ENCODE assay signal across 1 cellular context in the genomic region with DNA sequence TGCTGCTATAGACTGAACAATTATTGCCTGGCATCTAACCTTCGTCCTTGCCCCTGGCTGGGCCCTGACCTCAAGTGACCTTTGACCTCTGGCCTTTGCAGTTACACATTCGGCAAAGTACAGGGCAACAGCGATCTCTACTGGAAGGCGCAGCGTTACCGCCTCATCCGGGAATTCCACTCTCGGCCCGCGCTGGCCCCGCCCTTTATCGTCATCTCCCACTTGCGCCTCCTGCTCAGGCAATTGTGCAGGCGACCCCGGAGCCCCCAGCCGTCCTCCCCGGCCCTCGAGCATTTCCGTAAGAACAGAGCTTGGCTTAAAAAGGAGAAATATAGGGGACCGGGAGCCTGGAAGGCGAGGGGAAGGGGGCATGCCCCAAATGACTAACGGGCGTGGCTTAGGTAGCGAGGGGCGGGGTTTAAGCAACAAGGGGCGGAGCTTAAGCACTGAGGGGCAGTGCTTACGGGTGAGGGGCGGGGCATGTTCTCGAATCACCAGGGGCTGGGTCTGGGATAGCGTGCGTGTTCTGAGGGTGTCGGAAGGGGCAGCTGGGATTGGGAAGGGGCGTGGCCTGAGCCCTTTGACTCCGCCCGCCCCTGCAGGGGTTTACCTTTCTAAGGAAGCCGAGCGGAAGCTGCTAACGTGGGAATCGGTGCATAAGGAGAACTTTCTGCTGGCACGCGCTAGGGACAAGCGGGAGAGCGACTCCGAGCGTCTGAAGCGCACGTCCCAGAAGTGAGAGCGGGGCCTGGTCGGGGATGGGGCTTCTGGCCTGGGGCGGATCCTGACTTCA.
TF ChIP-seq lines count a peak whose summit lies in the region.

No MANE protein-coding gene starts in this region.

TF ChIP-seq in K562, 482 proteins besides CTCF, POLR2A, EP300 and RAD21 (continues in another document):
- peak; percentile 95 for TF ChIP-seq NR2F6 (CRISPR knock-in tag; IDR thresholded peaks at IDR 0.05)
- peak; percentile 18; the same call in 1 of the 2 replicates for TF ChIP-seq RB1 (IDR thresholded peaks at IDR 0.05; ENCODE audit: low read depth)
- 0 out of 2 replicates have a peak, but pooled peaks have one; percentile 20 for TF ChIP-seq NFIC (IDR thresholded peaks at IDR 0.05)
- 0 out of 2 replicates have a peak, but pooled peaks have one; percentile 16 for TF ChIP-seq SUPT5H (IDR thresholded peaks at IDR 0.05)
- TF ChIP-seq NBN (IDR thresholded peaks at IDR 0.05; ENCODE audit: low read depth), result 0 out of 2 replicates have a peak, but pooled peaks have one; percentile 12
- peak; percentile 99 for TF ChIP-seq NR2C1 (IDR thresholded peaks at IDR 0.05)
- TF ChIP-seq NR2C1 (tag; IDR thresholded peaks at IDR 0.05), result peak; percentile 99
- 0 out of 2 replicates have a peak, but pooled peaks have one; percentile 9 for TF ChIP-seq CXXC5 (CRISPR knock-in tag; IDR thresholded peaks at IDR 0.05)
- TF ChIP-seq ZNF76 (CRISPR knock-in tag; IDR thresholded peaks at IDR 0.05; ENCODE audit: borderline replicate concordance), result no peak
- TF ChIP-seq, protein P1, sequence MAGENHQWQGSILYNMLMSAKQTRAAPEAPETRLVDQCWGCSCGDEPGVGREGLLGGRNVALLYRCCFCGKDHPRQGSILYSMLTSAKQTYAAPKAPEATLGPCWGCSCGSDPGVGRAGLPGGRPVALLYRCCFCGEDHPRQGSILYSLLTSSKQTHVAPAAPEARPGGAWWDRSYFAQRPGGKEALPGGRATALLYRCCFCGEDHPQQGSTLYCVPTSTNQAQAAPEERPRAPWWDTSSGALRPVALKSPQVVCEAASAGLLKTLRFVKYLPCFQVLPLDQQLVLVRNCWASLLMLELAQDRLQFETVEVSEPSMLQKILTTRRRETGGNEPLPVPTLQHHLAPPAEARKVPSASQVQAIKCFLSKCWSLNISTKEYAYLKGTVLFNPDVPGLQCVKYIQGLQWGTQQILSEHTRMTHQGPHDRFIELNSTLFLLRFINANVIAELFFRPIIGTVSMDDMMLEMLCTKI (IDR thresholded peaks at IDR 0.05; ENCODE audit: partially characterized antibody), result no peak
- peak; percentile 80 for TF ChIP-seq CREM (IDR thresholded peaks at IDR 0.05; ENCODE audit: low read depth)
- TF ChIP-seq POLR2AphosphoS2 (IDR thresholded peaks at IDR 0.05; ENCODE audit: low read length), result 0 out of 2 replicates have a peak, but pooled peaks have one; percentile 38
- TF ChIP-seq BHLHE40 (IDR thresholded peaks at IDR 0.05; ENCODE audit: low read length), result no peak
- TF ChIP-seq, protein P2, sequence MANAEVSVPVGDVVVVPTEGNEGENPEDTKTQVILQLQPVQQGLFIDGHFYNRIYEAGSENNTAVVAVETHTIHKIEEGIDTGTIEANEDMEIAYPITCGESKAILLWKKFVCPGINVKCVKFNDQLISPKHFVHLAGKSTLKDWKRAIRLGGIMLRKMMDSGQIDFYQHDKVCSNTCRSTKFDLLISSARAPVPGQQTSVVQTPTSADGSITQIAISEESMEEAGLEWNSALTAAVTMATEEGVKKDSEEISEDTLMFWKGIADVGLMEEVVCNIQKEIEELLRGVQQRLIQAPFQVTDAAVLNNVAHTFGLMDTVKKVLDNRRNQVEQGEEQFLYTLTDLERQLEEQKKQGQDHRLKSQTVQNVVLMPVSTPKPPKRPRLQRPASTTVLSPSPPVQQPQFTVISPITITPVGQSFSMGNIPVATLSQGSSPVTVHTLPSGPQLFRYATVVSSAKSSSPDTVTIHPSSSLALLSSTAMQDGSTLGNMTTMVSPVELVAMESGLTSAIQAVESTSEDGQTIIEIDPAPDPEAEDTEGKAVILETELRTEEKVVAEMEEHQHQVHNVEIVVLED (CRISPR knock-in tag; IDR thresholded peaks at IDR 0.05), result no peak
- peak; percentile 77 for TF ChIP-seq HNRNPLL (IDR thresholded peaks at IDR 0.05; ENCODE audit: low read depth, low read length, poor library complexity, severe bottlenecking)
- TF ChIP-seq OTX1 (CRISPR knock-in tag; IDR thresholded peaks at IDR 0.05), result no peak
- TF ChIP-seq HNRNPH1 (optimal IDR thresholded peaks at IDR 0.05; ENCODE audit: low read depth, low read length), result no peak
- TF ChIP-seq ZNF124 (CRISPR knock-in tag; IDR thresholded peaks at IDR 0.05), result no peak
- TF ChIP-seq, protein P3, sequence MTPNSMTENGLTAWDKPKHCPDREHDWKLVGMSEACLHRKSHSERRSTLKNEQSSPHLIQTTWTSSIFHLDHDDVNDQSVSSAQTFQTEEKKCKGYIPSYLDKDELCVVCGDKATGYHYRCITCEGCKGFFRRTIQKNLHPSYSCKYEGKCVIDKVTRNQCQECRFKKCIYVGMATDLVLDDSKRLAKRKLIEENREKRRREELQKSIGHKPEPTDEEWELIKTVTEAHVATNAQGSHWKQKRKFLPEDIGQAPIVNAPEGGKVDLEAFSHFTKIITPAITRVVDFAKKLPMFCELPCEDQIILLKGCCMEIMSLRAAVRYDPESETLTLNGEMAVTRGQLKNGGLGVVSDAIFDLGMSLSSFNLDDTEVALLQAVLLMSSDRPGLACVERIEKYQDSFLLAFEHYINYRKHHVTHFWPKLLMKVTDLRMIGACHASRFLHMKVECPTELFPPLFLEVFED (CRISPR knock-in tag; conservative IDR thresholded peaks at IDR 0.05), result 0 out of 2 replicates have a peak, but pooled peaks have one; percentile 21
- 0 out of 2 replicates have a peak, but pooled peaks have one; percentile 13 for TF ChIP-seq MYC (IDR thresholded peaks at IDR 0.05; ENCODE audit: low read depth, low read length)
- no peak for TF ChIP-seq MYC (CRISPR knock-in tag; IDR thresholded peaks at IDR 0.05; ENCODE audit: borderline replicate concordance, low read depth)
- TF ChIP-seq TRIM24 (IDR thresholded peaks at IDR 0.05), result 0 out of 4 replicates have a peak, but pooled peaks of 1 of the 2 experiments have one; percentile 35
- TF ChIP-seq NCOA1 (IDR thresholded peaks at IDR 0.05; ENCODE audit: low read depth), result no peak
- TF ChIP-seq STAT5A (IDR thresholded peaks at IDR 0.05; ENCODE audit: borderline replicate concordance, low read length), result no peak
- peak; percentile 86 for TF ChIP-seq ZBTB7A (IDR thresholded peaks at IDR 0.05; ENCODE audit: borderline replicate concordance, control insufficient read depth, low read depth, low read length)
- TF ChIP-seq, protein P4, sequence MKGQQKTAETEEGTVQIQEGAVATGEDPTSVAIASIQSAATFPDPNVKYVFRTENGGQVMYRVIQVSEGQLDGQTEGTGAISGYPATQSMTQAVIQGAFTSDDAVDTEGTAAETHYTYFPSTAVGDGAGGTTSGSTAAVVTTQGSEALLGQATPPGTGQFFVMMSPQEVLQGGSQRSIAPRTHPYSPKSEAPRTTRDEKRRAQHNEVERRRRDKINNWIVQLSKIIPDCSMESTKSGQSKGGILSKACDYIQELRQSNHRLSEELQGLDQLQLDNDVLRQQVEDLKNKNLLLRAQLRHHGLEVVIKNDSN (CRISPR knock-in tag; IDR thresholded peaks at IDR 0.05), result no peak
- TF ChIP-seq MTA2 (IDR thresholded peaks at IDR 0.05; ENCODE audit: low read depth), result peak; percentile 79
- no peak for TF ChIP-seq MED1 (CRISPR knock-in tag; IDR thresholded peaks at IDR 0.05; ENCODE audit: borderline replicate concordance)
- TF ChIP-seq CREB1 (IDR thresholded peaks at IDR 0.05), result peak; percentile 56
- no peak for TF ChIP-seq CREB1 (CRISPR knock-in tag; IDR thresholded peaks at IDR 0.05)
- peak; percentile 27 for TF ChIP-seq TBP (optimal IDR thresholded peaks at IDR 0.05; ENCODE audit: low read depth, low read length)
- TF ChIP-seq ZNF830 (CRISPR knock-in tag; IDR thresholded peaks at IDR 0.05), result no peak
- TF ChIP-seq NR1H2 (CRISPR knock-in tag; IDR thresholded peaks at IDR 0.05), result peak; percentile 99
- 0 out of 4 replicates have a peak, but pooled peaks of 1 of the 2 experiments have one; percentile 26 for TF ChIP-seq RCOR1 (IDR thresholded peaks at IDR 0.05; ENCODE audit: borderline replicate concordance in 1 of 2, low read depth in 2 of 2, low read length in 2 of 2)
- no peak for TF ChIP-seq ATF1 (CRISPR knock-in tag; IDR thresholded peaks at IDR 0.05)
- peak; percentile 74 for TF ChIP-seq ATF1 (tag; IDR thresholded peaks at IDR 0.05)
- TF ChIP-seq, protein P5, sequence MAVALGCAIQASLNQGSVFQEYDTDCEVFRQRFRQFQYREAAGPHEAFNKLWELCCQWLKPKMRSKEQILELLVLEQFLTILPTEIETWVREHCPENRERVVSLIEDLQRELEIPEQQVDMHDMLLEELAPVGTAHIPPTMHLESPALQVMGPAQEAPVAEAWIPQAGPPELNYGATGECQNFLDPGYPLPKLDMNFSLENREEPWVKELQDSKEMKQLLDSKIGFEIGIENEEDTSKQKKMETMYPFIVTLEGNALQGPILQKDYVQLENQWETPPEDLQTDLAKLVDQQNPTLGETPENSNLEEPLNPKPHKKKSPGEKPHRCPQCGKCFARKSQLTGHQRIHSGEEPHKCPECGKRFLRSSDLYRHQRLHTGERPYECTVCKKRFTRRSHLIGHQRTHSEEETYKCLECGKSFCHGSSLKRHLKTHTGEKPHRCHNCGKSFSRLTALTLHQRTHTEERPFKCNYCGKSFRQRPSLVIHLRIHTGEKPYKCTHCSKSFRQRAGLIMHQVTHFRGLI (CRISPR knock-in tag; IDR thresholded peaks at IDR 0.05), result no peak
- 0 out of 2 replicates have a peak, but pooled peaks have one; percentile 18 for TF ChIP-seq SIN3B (IDR thresholded peaks at IDR 0.05; ENCODE audit: low read depth)
- peak; percentile 98 for TF ChIP-seq ESRRA (IDR thresholded peaks at IDR 0.05; ENCODE audit: borderline replicate concordance, low read depth)
- TF ChIP-seq PHF20 (IDR thresholded peaks at IDR 0.05; ENCODE audit: partially characterized antibody), result no peak
- TF ChIP-seq JUND (IDR thresholded peaks at IDR 0.05; ENCODE audit: borderline replicate concordance, low read depth, low read length), result no peak; the same call in 1 of the 2 replicates
- 0 out of 3 replicates have a peak, but pooled peaks have one; percentile 14 for TF ChIP-seq JUND (tag; IDR thresholded peaks at IDR 0.05; ENCODE audit: borderline replicate concordance, low read depth, low read length)
- peak; percentile 97 for TF ChIP-seq NR2C2 (CRISPR knock-in tag; IDR thresholded peaks at IDR 0.05)
- peak; percentile 99 for TF ChIP-seq NR2C2 (tag; IDR thresholded peaks at IDR 0.05)
- peak; percentile 51; the same call in 1 of the 2 replicates for TF ChIP-seq CC2D1A (IDR thresholded peaks at IDR 0.05)
- TF ChIP-seq, protein P6, sequence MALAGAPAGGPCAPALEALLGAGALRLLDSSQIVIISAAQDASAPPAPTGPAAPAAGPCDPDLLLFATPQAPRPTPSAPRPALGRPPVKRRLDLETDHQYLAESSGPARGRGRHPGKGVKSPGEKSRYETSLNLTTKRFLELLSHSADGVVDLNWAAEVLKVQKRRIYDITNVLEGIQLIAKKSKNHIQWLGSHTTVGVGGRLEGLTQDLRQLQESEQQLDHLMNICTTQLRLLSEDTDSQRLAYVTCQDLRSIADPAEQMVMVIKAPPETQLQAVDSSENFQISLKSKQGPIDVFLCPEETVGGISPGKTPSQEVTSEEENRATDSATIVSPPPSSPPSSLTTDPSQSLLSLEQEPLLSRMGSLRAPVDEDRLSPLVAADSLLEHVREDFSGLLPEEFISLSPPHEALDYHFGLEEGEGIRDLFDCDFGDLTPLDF (CRISPR knock-in tag; IDR thresholded peaks at IDR 0.05), result no peak; the same call in 1 of the 2 replicates
- TF ChIP-seq, protein P7, sequence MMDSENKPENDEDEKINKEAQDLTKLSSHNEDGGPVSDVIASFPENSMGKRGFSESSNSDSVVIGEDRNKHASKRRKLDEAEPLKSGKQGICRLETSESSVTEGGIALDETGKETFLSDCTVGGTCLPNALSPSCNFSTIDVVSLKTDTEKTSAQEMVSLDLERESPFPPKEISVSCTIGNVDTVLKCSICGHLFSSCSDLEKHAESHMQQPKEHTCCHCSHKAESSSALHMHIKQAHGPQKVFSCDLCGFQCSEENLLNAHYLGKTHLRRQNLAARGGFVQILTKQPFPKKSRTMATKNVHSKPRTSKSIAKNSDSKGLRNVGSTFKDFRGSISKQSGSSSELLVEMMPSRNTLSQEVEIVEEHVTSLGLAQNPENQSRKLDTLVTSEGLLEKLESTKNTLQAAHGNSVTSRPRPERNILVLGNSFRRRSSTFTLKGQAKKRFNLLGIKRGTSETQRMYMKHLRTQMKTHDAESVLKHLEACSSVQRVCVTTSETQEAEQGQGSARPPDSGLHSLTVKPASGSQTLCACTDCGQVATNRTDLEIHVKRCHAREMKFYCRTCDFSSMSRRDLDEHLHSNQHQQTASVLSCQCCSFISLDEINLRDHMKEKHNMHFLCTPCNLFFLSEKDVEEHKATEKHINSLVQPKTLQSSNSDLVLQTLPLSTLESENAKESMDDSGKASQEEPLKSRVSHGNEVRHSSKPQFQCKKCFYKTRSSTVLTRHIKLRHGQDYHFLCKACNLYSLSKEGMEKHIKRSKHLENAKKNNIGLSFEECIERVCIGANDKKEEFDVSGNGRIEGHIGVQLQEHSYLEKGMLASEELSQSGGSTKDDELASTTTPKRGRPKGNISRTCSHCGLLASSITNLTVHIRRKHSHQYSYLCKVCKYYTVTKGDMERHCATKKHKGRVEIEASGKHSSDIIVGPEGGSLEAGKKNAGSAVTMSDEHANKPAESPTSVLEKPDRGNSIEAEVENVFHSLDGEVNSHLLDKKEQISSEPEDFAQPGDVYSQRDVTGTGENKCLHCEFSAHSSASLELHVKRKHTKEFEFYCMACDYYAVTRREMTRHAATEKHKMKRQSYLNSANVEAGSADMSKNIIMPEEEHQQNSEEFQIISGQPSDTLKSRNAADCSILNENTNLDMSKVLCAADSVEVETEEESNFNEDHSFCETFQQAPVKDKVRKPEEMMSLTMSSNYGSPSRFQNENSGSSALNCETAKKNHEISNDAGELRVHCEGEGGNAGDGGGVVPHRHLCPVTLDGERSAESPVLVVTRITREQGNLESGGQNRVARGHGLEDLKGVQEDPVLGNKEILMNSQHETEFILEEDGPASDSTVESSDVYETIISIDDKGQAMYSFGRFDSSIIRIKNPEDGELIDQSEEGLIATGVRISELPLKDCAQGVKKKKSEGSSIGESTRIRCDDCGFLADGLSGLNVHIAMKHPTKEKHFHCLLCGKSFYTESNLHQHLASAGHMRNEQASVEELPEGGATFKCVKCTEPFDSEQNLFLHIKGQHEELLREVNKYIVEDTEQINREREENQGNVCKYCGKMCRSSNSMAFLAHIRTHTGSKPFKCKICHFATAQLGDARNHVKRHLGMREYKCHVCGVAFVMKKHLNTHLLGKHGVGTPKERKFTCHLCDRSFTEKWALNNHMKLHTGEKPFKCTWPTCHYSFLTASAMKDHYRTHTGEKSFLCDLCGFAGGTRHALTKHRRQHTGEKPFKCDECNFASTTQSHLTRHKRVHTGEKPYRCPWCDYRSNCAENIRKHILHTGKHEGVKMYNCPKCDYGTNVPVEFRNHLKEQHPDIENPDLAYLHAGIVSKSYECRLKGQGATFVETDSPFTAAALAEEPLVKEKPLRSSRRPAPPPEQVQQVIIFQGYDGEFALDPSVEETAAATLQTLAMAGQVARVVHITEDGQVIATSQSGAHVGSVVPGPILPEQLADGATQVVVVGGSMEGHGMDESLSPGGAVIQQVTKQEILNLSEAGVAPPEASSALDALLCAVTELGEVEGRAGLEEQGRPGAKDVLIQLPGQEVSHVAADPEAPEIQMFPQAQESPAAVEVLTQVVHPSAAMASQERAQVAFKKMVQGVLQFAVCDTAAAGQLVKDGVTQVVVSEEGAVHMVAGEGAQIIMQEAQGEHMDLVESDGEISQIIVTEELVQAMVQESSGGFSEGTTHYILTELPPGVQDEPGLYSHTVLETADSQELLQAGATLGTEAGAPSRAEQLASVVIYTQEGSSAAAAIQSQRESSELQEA (IDR thresholded peaks at IDR 0.05; ENCODE audit: low read depth), result peak; percentile 70; the same call in 1 of the 2 replicates
- TF ChIP-seq MAZ (CRISPR knock-in tag; conservative IDR thresholded peaks at IDR 0.05 in 1 of 2, IDR thresholded peaks at IDR 0.05 in 1 of 2), result peak in 1 of 2 experiments; percentile 45; a peak in 1 of 4 replicates
